Comparison of ENCODE assay signal across 14 cellular contexts in the genomic region with DNA sequence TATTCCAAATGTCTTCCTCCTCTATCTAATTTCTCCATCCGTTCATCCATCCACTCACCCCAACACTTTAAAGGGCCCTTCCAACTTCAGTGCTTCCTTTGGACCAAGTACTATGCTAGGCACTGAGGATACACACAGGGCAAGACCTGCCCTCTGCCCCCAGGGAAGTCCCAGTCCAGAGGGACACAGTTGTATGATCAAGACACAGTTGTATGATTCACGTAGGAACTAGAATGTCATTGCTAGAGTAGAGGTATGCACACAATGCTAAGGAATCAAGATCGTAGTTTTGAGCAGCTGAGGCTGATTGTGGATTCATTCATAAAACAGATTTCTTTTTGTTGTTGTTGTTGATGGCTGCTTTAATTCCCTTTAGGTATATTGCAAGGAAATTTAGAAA. TPM values are rescaled to one million over a fixed set of nuclear protein-coding genes. Genes with fewer than 3 reads are reported as not detected.
DNase-seq lines count a peak whose midpoint lies in the region; ATAC-seq and TF ChIP-seq lines count a peak whose summit lies in the region.
"Had no signal": no experiment of that assay in that cellular context is flagged by ENCODE, and none has a peak within 500 bp of the region (broad histone marks: within the 10 kb centered on the region; RNA-seq: fewer than 3 reads in every experiment).

No MANE protein-coding gene starts in this region.

- no peaks in the 10 kb centered on the region for H3K27me3 ChIP-seq in BLaER1
- no peaks in the 10 kb centered on the region for H3K27me3 ChIP-seq in HCT116 (ENCODE audit: insufficient read depth, low read length)
- H3K27me3 ChIP-seq in SJSA1 (replicated peaks): no peaks in the 10 kb centered on the region
- no peaks in the 10 kb centered on the region for H3K27me3 ChIP-seq in mesendoderm (ENCODE audit: insufficient read depth, low read length, poor library complexity)
- no peaks in the 10 kb centered on the region for H3K27me3 ChIP-seq in aorta (ENCODE audit: control insufficient read depth in 1 of 2, insufficient read depth in 2 of 2, low read length in 1 of 2)

- H3K4me2 ChIP-seq in BLaER1 (peak overlapping the region; percentile 86), HCT116 (ENCODE audit: low read length) (peak overlapping the region; percentile 70; the same call in 1 of the 2 replicates), mesendoderm (ENCODE audit: low read length) (no peak overlapping the region)

- intact Hi-C loops in HCT116 (cut with micrococcal nuclease): no loop called here
- intact Hi-C loops in aorta (cut with DNase I): no loop called here

- ATAC-seq in HCT116 (no peak), WTC11 (no peak), omental fat pad (ENCODE audit: low FRiP score) (no peak), aorta (ENCODE audit: low FRiP score) (no peak)

- WGBS in mesendoderm (ENCODE audit: extremely low coverage, insufficient coverage, low lambda C conversion rate): no CpG with 5 or more reads among the region's 3 CpGs
- 85 to 89% methylated on average over 3 of the region's 3 CpGs for WGBS in aorta, 2 donors

- no peak overlapping the region for H2AFZ ChIP-seq in HCT116 (ENCODE audit: low read depth, low read length, poor library complexity, severe bottlenecking)

- RAD21 ChIA-PET in HCT116 (lab: Charles Lee; ENCODE audit: low non-redundant PET in 1 of 2, low total read pairs in 2 of 2, uncharacterized antibody in 2 of 2, unreplicated experiment in 2 of 2): no interaction called here

- H3K27ac Mint-ChIP-seq in WTC11: no peak overlapping the region
- H3K27ac Mint-ChIP-seq: CD4-positive, alpha-beta memory T cell; IgD-negative memory B cell had no signal

- no peak overlapping the region for H4K8ac ChIP-seq in mesendoderm (ENCODE audit: low read depth, low read length)

- POLR2A ChIA-PET in HCT116 (lab: Charles Lee) (no interaction called here), WTC11 (lab: Charles Lee) (no interaction called here)

- TF ChIP-seq CTCF in HCT116 (IDR thresholded peaks at IDR 0.05 in 2 of 3, conservative IDR thresholded peaks at IDR 0.05 in 1 of 3; ENCODE audit: borderline replicate concordance in 1 of 3, insufficient read depth in 1 of 3, low read depth in 2 of 3, low read length in 2 of 3): no peak
- TF ChIP-seq CTCF in WTC11 (IDR thresholded peaks at IDR 0.05): no peak
- no peak for TF ChIP-seq CTCF in omental fat pad (IDR thresholded peaks at IDR 0.05)

- peaks cover 57% of the 10 kb centered on the region for H3K4me1 ChIP-seq in BLaER1
- peaks cover 19 to 34% of the 10 kb centered on the region in 2 experiments for H3K4me1 ChIP-seq in HCT116 (ENCODE audit: control insufficient read depth in 1 of 2, insufficient read depth in 2 of 2, low read length in 2 of 2)
- H3K4me1 ChIP-seq in SJSA1 (replicated peaks): peaks cover 71% of the 10 kb centered on the region
- peaks cover 2% of the 10 kb centered on the region for H3K4me1 ChIP-seq in mesendoderm (ENCODE audit: control insufficient read depth, low read depth, low read length)
- H3K4me1 ChIP-seq in aorta (ENCODE audit: control insufficient read depth in 1 of 2, insufficient read depth in 2 of 2, low read length in 2 of 2): no peaks in the 10 kb centered on the region

- peaks cover 4% of the 10 kb centered on the region for H3K9me3 Mint-ChIP-seq in WTC11
- H3K9me3 Mint-ChIP-seq: CD4-positive, alpha-beta memory T cell had no signal

- H4K20me1 ChIP-seq in BLaER1 (no peaks in the 10 kb centered on the region), HCT116 (ENCODE audit: insufficient read depth) (no peaks in the 10 kb centered on the region)

- H3K9me3 ChIP-seq in BLaER1: peaks cover 17% of the 10 kb centered on the region
- no peaks in the 10 kb centered on the region for H3K9me3 ChIP-seq in HCT116 (ENCODE audit: control insufficient read depth in 1 of 2, insufficient read depth in 1 of 2, low read depth in 1 of 2, low read length in 2 of 2)
- no peaks in the 10 kb centered on the region for H3K9me3 ChIP-seq in SJSA1 (replicated peaks)
- H3K9me3 ChIP-seq in aorta (ENCODE audit: control insufficient read depth, low read length): no peaks in the 10 kb centered on the region

- no TSS peak for BruUV-seq in HCT116 (replicated peaks; lab: Mats Ljungman, UMichigan)

- H3K9ac ChIP-seq in BLaER1 (no peak overlapping the region), HCT116 (ENCODE audit: low read length) (no peak overlapping the region), mesendoderm (ENCODE audit: low read length) (no peak overlapping the region)

- no peak overlapping the region for H2BK15ac ChIP-seq in mesendoderm (replicated peaks; ENCODE audit: low read depth)

- no peak overlapping the region for H3K4ac ChIP-seq in mesendoderm (ENCODE audit: low read depth, low read length)

- peaks cover 24% of the 10 kb centered on the region for H3K4me1 Mint-ChIP-seq in WTC11
- H3K4me1 Mint-ChIP-seq: CD4-positive, alpha-beta memory T cell had no signal

- H3K79me1 ChIP-seq in mesendoderm (ENCODE audit: low read length): no peaks in the 10 kb centered on the region

- CTCF ChIA-PET in HCT116 (lab: Charles Lee) (interaction anchor here (0.9 kb wide), 1 partner anchor 65 kb away, joined by 3 read pairs; no protein-coding TSS in a partner anchor), WTC11 (lab: Charles Lee) (interaction anchor here (2.2 kb wide), 1 partner anchor 59 kb away, joined by 5 read pairs; no protein-coding TSS in a partner anchor)

- no peak overlapping the region for H3K18ac ChIP-seq in mesendoderm (ENCODE audit: low read length)

- no peaks in the 10 kb centered on the region for H3K36me3 Mint-ChIP-seq in WTC11
- H3K36me3 Mint-ChIP-seq: CD4-positive, alpha-beta memory T cell had no signal

- H3K79me2 ChIP-seq in HCT116 (ENCODE audit: insufficient read depth, low read length): no peaks in the 10 kb centered on the region
- no peaks in the 10 kb centered on the region for H3K79me2 ChIP-seq in mesendoderm (ENCODE audit: control insufficient read depth, insufficient read depth, low read length)

- no peaks in the 10 kb centered on the region for H3K9me2 ChIP-seq in HCT116 (ENCODE audit: insufficient read depth)

- H3K4me3 ChIP-seq in BLaER1 (no peak overlapping the region; the same call in 1 of the 2 replicates), HCT116 (replicated peaks in 1 of 2; ENCODE audit: low read depth in 1 of 2, low read length in 2 of 2) (no peak overlapping the region), SJSA1 (no peak overlapping the region), mesendoderm (ENCODE audit: low read length) (no peak overlapping the region), aorta (ENCODE audit: low read length in 2 of 2) (no peak overlapping the region)

- DNase-seq in HCT116 (ENCODE audit: low read depth, low spot score) (no peak), SJSA1 (ENCODE audit: low read depth in 1 of 2, low spot score in 2 of 2) (no peak), mesendoderm (no peak), WTC11 (ENCODE audit: low spot score) (no peak), omental fat pad (ENCODE audit: low spot score) (no peak), DMS79 treated with DMSO at 0.1 percent for 48 hours (lab: John Stamatoyannopoulos, UW) (no peak), aorta (no peak)
- DNase-seq: AML-193; CD4-positive, alpha-beta memory T cell; DMS79; KG1 had no signal

- no peak overlapping the region for H3K4me3 Mint-ChIP-seq in WTC11
- H3K4me3 Mint-ChIP-seq: CD4-positive, alpha-beta memory T cell; IgD-negative memory B cell had no signal

- no peak for TF ChIP-seq POLR2A in HCT116 (IDR thresholded peaks at IDR 0.05; ENCODE audit: borderline replicate concordance, extremely low read depth, insufficient read depth, insufficient read length)

- peaks cover 2% of the 10 kb centered on the region; the same call in 1 of the 2 replicates for H3K27me3 Mint-ChIP-seq in WTC11 (ENCODE audit: low read depth)

- no peak overlapping the region for H2BK120ac ChIP-seq in mesendoderm (ENCODE audit: low read depth, low read length)

- H3K56ac ChIP-seq in mesendoderm (ENCODE audit: low read length): no peak overlapping the region

- TF ChIP-seq RAD21 in HCT116 (IDR thresholded peaks at IDR 0.05; ENCODE audit: low read depth): no peak

- peak overlapping the region; percentile 27 for H2AK5ac ChIP-seq in mesendoderm (ENCODE audit: low read length)

- H3K23ac ChIP-seq in mesendoderm (ENCODE audit: low read length): no peak overlapping the region

- H3K36me3 ChIP-seq in BLaER1: no peaks in the 10 kb centered on the region
- no peaks in the 10 kb centered on the region for H3K36me3 ChIP-seq in HCT116 (ENCODE audit: control insufficient read depth in 1 of 2, insufficient read depth in 2 of 2, low read length in 2 of 2)
- no peaks in the 10 kb centered on the region for H3K36me3 ChIP-seq in SJSA1
- no peaks in the 10 kb centered on the region for H3K36me3 ChIP-seq in mesendoderm (ENCODE audit: control insufficient read depth, insufficient read depth, low read length)
- H3K36me3 ChIP-seq in aorta (ENCODE audit: control insufficient read depth in 1 of 2, insufficient read depth in 2 of 2, low read length in 1 of 2): no peaks in the 10 kb centered on the region

- no peak overlapping the region for H2BK5ac ChIP-seq in mesendoderm (ENCODE audit: low read length)

- H3K27ac ChIP-seq in BLaER1 (peak overlapping the region; percentile 83; the same call in 1 of the 2 replicates), HCT116 (ENCODE audit: low read depth, low read length) (no peak overlapping the region), SJSA1 (peak overlapping the region; percentile 98), mesendoderm (ENCODE audit: low read depth, low read length) (no peak overlapping the region), aorta (ENCODE audit: low read depth in 1 of 2, low read length in 2 of 2) (no peak overlapping the region)
- H3K27ac ChIP-seq: C4-2B had no signal

- H4K5ac ChIP-seq in mesendoderm (ENCODE audit: low read length): no peak overlapping the region

RNA-seq across cellular contexts. Expression of gene IER5, which starts 11.6 kb away (rescaled TPM):
- total RNA-seq in HCT116 (2021; ENCODE audit: unreplicated experiment) (30.5 TPM), WTC11 (2021) (14.2 to 18.2 TPM (median 14.3 TPM) in 3 replicates), omental fat pad (10 to 100 TPM in 2 of 4 donors, 1 to 10 TPM in 2; 6.7 to 45.4 (median 19.5) TPM), aorta (10 to 100 TPM; 11.4 to 42.2 TPM)
- polyA plus RNA-seq in HCT116 (2012): 19.3 and 20.5 TPM in 2 replicates
- total RNA-seq in SJSA1 (2014; rRNA removed; shearing (Covaris generic)): 67.6 and 76.5 TPM in 2 replicates
- polyA plus RNA-seq in mesendoderm (2013, experiment 1 of 2): 3.5 TPM
- polyA plus RNA-seq in mesendoderm (2013, experiment 2 of 2): 3.2 TPM
- 10 to 100 TPM in 1 of 2 donors, 1 to 10 TPM in 1; 7.4 to 11.5 TPM for polyA plus RNA-seq in aorta

RNA-seq across cellular contexts. Expression of gene MR1, which starts 43.1 kb away (rescaled TPM):
- 6.6 TPM for total RNA-seq in HCT116 (2021; ENCODE audit: unreplicated experiment)
- 5.4 and 6.1 TPM in 2 replicates for polyA plus RNA-seq in HCT116 (2012)
- 17.4 and 18.6 TPM in 2 replicates for total RNA-seq in SJSA1 (2014; rRNA removed; shearing (Covaris generic))
- polyA plus RNA-seq in mesendoderm (2013, experiment 1 of 2): 0.06 TPM
- polyA plus RNA-seq in mesendoderm (2013, experiment 2 of 2): 0.07 TPM
- total RNA-seq in WTC11 (2021): 0.28 to 0.64 TPM (median 0.30 TPM) in 3 replicates
- total RNA-seq in omental fat pad: 10 to 100 TPM; 12.5 to 16.2 (median 13.1) TPM
- 10 to 100 TPM; 22.0 to 23.9 TPM for total RNA-seq in aorta
- polyA plus RNA-seq in aorta: 10 to 100 TPM in 1 of 2 donors, 1 to 10 TPM in 1; 3.8 to 14.8 TPM

RNA-seq across cellular contexts. Expression of gene STX6, which starts 54.2 kb away (rescaled TPM):
- 21.2 TPM for total RNA-seq in HCT116 (2021; ENCODE audit: unreplicated experiment)
- 10.3 and 11.4 TPM in 2 replicates for polyA plus RNA-seq in HCT116 (2012)
- total RNA-seq in SJSA1 (2014; rRNA removed; shearing (Covaris generic)): 20.9 and 25.8 TPM in 2 replicates
- 17.3 TPM for polyA plus RNA-seq in mesendoderm (2013, experiment 1 of 2)
- polyA plus RNA-seq in mesendoderm (2013, experiment 2 of 2): 18.0 TPM
- total RNA-seq in WTC11 (2021): 30.2 to 32.3 TPM (median 30.5 TPM) in 3 replicates
- 10 to 100 TPM; 17.7 to 25.2 (median 24.1) TPM for total RNA-seq in omental fat pad
- 10 to 100 TPM; 19.6 to 21.4 TPM for total RNA-seq in aorta
- 10 to 100 TPM in 1 of 2 donors, 1 to 10 TPM in 1; 6.8 to 11.0 TPM for polyA plus RNA-seq in aorta

Comparison
In these comparisons a context has a peak if more than half of its experiments do, and no peak if none do; other contexts are left out.
1. H3K27ac ChIP-seq: peak in BLaER1 (single experiment) and SJSA1 (single experiment); none in HCT116 (single experiment), mesendoderm (single experiment) and aorta (0 of 2).